In the genomic region with DNA sequence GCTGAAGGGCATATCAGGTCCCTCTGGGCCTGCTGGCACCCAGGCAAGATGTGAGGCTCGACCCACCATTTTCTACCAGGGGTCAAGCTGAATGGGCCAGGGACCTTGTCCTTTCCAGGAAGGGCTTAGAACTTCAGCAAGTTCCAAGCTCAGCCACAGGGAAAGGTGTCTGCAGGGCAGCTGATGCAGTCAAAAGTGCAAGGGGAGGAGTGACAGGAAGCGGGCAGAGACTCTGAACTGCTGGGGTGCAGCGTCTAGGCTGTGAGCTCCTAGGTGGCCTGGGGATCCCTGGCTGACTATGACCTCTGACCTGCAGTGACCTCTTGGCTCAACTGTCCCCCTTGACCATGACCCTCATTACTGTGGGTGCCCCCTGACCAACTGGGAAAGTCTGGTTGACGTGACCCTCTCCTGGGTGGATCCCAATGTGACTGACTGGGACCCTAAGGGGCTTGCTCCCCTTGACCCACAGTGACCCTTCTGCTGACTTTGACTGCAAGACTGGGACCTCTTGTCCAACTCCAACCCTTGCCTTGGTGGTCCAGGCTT, we compare ENCODE assay signal across 1 cellular context.
A peak's percentile ranks its signal among the peaks of the same experiment; 100 is the strongest.
TF ChIP-seq lines count a peak whose summit lies in the region.

No MANE protein-coding gene starts in this region.

TF ChIP-seq in HepG2, 621 proteins besides CTCF, POLR2A, EP300 and RAD21:
- TF ChIP-seq NR2F6 (IDR thresholded peaks at IDR 0.05): peak; percentile 23; the same call in 1 of the 2 replicates
- TF ChIP-seq NR2F6 (CRISPR knock-in tag; IDR thresholded peaks at IDR 0.05): peak; percentile 36; the same call in 1 of the 2 replicates
- TF ChIP-seq NFIC (IDR thresholded peaks at IDR 0.05; ENCODE audit: low read length): no peak
- no peak for TF ChIP-seq ATF7 (IDR thresholded peaks at IDR 0.05)
- TF ChIP-seq ATF7 (CRISPR knock-in tag; IDR thresholded peaks at IDR 0.05): no peak
- TF ChIP-seq NCOA5 (CRISPR knock-in tag; IDR thresholded peaks at IDR 0.05): no peak
- TF ChIP-seq STAG1 (CRISPR knock-in tag; IDR thresholded peaks at IDR 0.05): no peak
- no peak for TF ChIP-seq ZNF224 (CRISPR knock-in tag; IDR thresholded peaks at IDR 0.05)
- no peak for TF ChIP-seq GPN1 (CRISPR knock-in tag; IDR thresholded peaks at IDR 0.05; ENCODE audit: borderline replicate concordance)
- no peak for TF ChIP-seq ZNF335 (CRISPR knock-in tag; IDR thresholded peaks at IDR 0.05)
- peak; percentile 22; the same call in 1 of the 2 replicates for TF ChIP-seq NR1H2 (CRISPR knock-in tag; IDR thresholded peaks at IDR 0.05; ENCODE audit: borderline replicate concordance, low read depth)
